Comparison of ENCODE assay signal across 19 cellular contexts in the genomic region with DNA sequence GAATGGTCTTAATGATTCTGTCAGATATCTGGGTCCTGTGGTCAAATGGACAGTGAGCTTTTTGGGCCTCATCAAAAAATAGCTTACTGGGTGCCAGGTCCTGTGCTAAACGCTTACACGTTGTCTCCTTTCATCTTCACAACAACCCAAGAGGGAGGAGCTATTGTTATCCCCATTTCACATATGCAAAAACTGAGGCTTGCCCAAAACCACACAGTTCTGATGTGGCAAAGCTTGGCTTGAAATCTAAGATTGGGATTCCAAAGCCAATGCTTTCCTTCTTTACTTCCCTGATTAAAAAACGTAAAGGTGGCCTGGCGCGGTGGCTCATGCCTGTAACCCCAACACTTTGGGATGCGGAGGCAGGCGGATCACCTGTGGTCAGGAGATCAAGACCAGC.
DNase-seq lines count a peak whose midpoint lies in the region; ATAC-seq, FAIRE-seq and TF ChIP-seq lines count a peak whose summit lies in the region.
"Had no signal": no experiment of that assay in that cellular context is flagged by ENCODE, and none has a peak within 500 bp of the region (broad histone marks: within the 10 kb centered on the region; RNA-seq: fewer than 3 reads in every experiment).

No MANE protein-coding gene starts in this region.

- in situ Hi-C loops in K562 (cut with MboI), result no loop called here

- no peak for TF ChIP-seq RAD21 in K562 (CRISPR knock-in tag; conservative IDR thresholded peaks at IDR 0.05 in 1 of 2, IDR thresholded peaks at IDR 0.05 in 1 of 2)

- 76% methylated on average over 7 of the region's 7 CpGs for WGBS in K562 (ENCODE audit: insufficient coverage, low coverage, missing lambda C conversion rate)

- ATAC-seq in natural killer cell treated with Interleukin-12 subunit alpha and Interleukin-12 subunit beta and Interleukin-15 and Interleukin-18, amount 100 ng/mL, for 72 hours, result no peak
- no peak for ATAC-seq in natural killer cell
- ATAC-seq in K562, result no peak
- no peak for ATAC-seq in GM21423 (IDR thresholded peaks at IDR 0.05; ENCODE audit: unreplicated experiment)
- ATAC-seq: HCT116 had no signal

- no peaks in the 10 kb centered on the region for H3K9me2 ChIP-seq in OCI-LY1 (ENCODE audit: low read depth, low read length)

- no TSS peak for BruUV-seq in K562 (replicated peaks; lab: Mats Ljungman, UMichigan)

- no peak for TF ChIP-seq EP300 in K562 (IDR thresholded peaks at IDR 0.05; ENCODE audit: low read length)

- H3K4me3 ChIP-seq in OCI-LY1 (ENCODE audit: low read depth, low read length, poor library complexity, severe bottlenecking), result no peak overlapping the region
- H3K4me3 ChIP-seq in K562, result no peak overlapping the region
- H3K4me3 ChIP-seq: BLaER1 had no signal

- H3K27ac Mint-ChIP-seq in natural killer cell treated with Interleukin-12 subunit alpha and Interleukin-12 subunit beta and Interleukin-15 and Interleukin-18, amount 100 ng/mL, for 72 hours, result peak overlapping the region in 1 of 2 donors; percentile 16
- no peak overlapping the region for H3K27ac Mint-ChIP-seq in natural killer cell
- H3K27ac Mint-ChIP-seq: CD14-positive monocyte; CD4-positive, alpha-beta memory T cell; HFFc6 had no signal

- H3K36me3 Mint-ChIP-seq in natural killer cell treated with Interleukin-12 subunit alpha and Interleukin-12 subunit beta and Interleukin-15 and Interleukin-18, amount 100 ng/mL, for 72 hours, result no peaks in the 10 kb centered on the region
- H3K36me3 Mint-ChIP-seq in natural killer cell, result no peaks in the 10 kb centered on the region
- H3K36me3 Mint-ChIP-seq: CD14-positive monocyte; CD4-positive, alpha-beta memory T cell had no signal

- H3K4me2 ChIP-seq in OCI-LY1 (ENCODE audit: low read length) (peak overlapping the region; percentile 35; the same call in 1 of the 2 replicates), K562 (ENCODE audit: insufficient read depth, low read length) (no peak overlapping the region)
- H3K4me2 ChIP-seq: BLaER1 had no signal

- no peak for TF ChIP-seq POLR2A in K562 (conservative IDR thresholded peaks at IDR 0.05)

- no peaks in the 10 kb centered on the region for H3K9me1 ChIP-seq in K562 (ENCODE audit: control insufficient read depth, insufficient read depth, low read length)

- H2AFZ ChIP-seq in OCI-LY1 (ENCODE audit: low read length) (no peak overlapping the region), K562 (ENCODE audit: low read depth, low read length) (no peak overlapping the region)

- peaks cover 50% of the 10 kb centered on the region for H3K4me1 ChIP-seq in OCI-LY1 (ENCODE audit: insufficient read depth, low read length, severe bottlenecking)
- H3K4me1 ChIP-seq in K562 (replicated peaks in 1 of 2; ENCODE audit: control insufficient read depth in 2 of 2, insufficient read depth in 2 of 2, low read length in 2 of 2), result peaks cover 36 to 43% of the 10 kb centered on the region in 2 experiments

- peaks cover 37 to 42% of the 10 kb centered on the region in 2 donors for H3K4me1 Mint-ChIP-seq in natural killer cell treated with Interleukin-12 subunit alpha and Interleukin-12 subunit beta and Interleukin-15 and Interleukin-18, amount 100 ng/mL, for 72 hours (ENCODE audit: low read depth in 2 of 2)
- peaks cover 33 to 42% of the 10 kb centered on the region in 2 donors for H3K4me1 Mint-ChIP-seq in natural killer cell

- no peak overlapping the region for H3K9ac ChIP-seq in OCI-LY1 (ENCODE audit: low read length)
- H3K9ac ChIP-seq in K562 (ENCODE audit: insufficient read depth in 1 of 2, low read depth in 2 of 2, low read length in 2 of 2), result no peak overlapping the region
- H3K9ac ChIP-seq: BLaER1 had no signal

- no peak overlapping the region for H3K27ac ChIP-seq in OCI-LY1 (ENCODE audit: low read depth, low read length, poor library complexity, severe bottlenecking)
- H3K27ac ChIP-seq in K562 (ENCODE audit: extremely low read depth, low read depth, low read length), result no peak overlapping the region
- H3K27ac ChIP-seq in caudate nucleus (ENCODE audit: low read depth, low read length), result no peak overlapping the region
- H3K27ac ChIP-seq: BLaER1, HL-60 had no signal

- peaks cover 16 to 26% of the 10 kb centered on the region in 2 donors for H3K27me3 Mint-ChIP-seq in natural killer cell treated with Interleukin-12 subunit alpha and Interleukin-12 subunit beta and Interleukin-15 and Interleukin-18, amount 100 ng/mL, for 72 hours
- H3K27me3 Mint-ChIP-seq in natural killer cell (ENCODE audit: low read depth in 2 of 2), result peaks cover 41 to 42% of the 10 kb centered on the region in 2 donors

- POLR2A ChIA-PET in K562 (lab: Yijun Ruan, JAX), result interaction anchor here (0.9 to 1.3 kb wide), 2 partner anchors 9 to 124 kb away, joined by 3 to 4 read pairs; no protein-coding TSS in a partner anchor

- no peak for FAIRE-seq in K562 (lab: Jason Lieb, UNC)
- FAIRE-seq: A204.1 had no signal

- H3K9me3 ChIP-seq in OCI-LY1 (ENCODE audit: low read length), result no peaks in the 10 kb centered on the region
- H3K9me3 ChIP-seq in K562 (replicated peaks; ENCODE audit: control insufficient read depth, insufficient read depth, low read depth, low read length), result no peaks in the 10 kb centered on the region
- H3K9me3 ChIP-seq: BLaER1 had no signal

- H3K79me2 ChIP-seq in OCI-LY1 (ENCODE audit: insufficient read depth, low read length), result no peaks in the 10 kb centered on the region
- H3K79me2 ChIP-seq in K562 (ENCODE audit: control insufficient read depth, insufficient read depth, low read length), result no peaks in the 10 kb centered on the region

- CTCF ChIA-PET in K562 (lab: Yijun Ruan, JAX; ENCODE audit: low intra/inter-chr PET ratio), result no interaction called here

- DNase-seq in natural killer cell treated with Interleukin-12 subunit alpha and Interleukin-12 subunit beta and Interleukin-15 and Interleukin-18, amount 100 ng/mL, for 72 hours (ENCODE audit: low spot score), result no peak
- DNase-seq in natural killer cell (no peak), K562 (ENCODE audit: extremely low read depth in 1 of 4, low spot score in 3 of 4) (no peak), caudate nucleus (lab: John Stamatoyannopoulos, UW) (no peak)
- DNase-seq: CD4-positive, alpha-beta memory T cell; DMS153; DMS79; GDM1; GOT3; H7; HFFc6; IMR-90 had no signal

- intact Hi-C loops in natural killer cell (cut with micrococcal nuclease) (no loop called here), K562 (cut with micrococcal nuclease) (no loop called here)

- H4K20me1 ChIP-seq in OCI-LY1 (ENCODE audit: insufficient read depth, low read length), result no peaks in the 10 kb centered on the region
- H4K20me1 ChIP-seq in K562 (replicated peaks; ENCODE audit: control insufficient read depth, insufficient read depth, low read length), result no peaks in the 10 kb centered on the region

- H3K9me3 Mint-ChIP-seq in natural killer cell treated with Interleukin-12 subunit alpha and Interleukin-12 subunit beta and Interleukin-15 and Interleukin-18, amount 100 ng/mL, for 72 hours, result no peaks in the 10 kb centered on the region
- no peaks in the 10 kb centered on the region for H3K9me3 Mint-ChIP-seq in natural killer cell
- H3K9me3 Mint-ChIP-seq: HFFc6 had no signal

- H3F3A ChIP-seq in OCI-LY1 (ENCODE audit: insufficient read depth, low read length), result no peaks in the 10 kb centered on the region

- TF ChIP-seq CTCF in natural killer cell (IDR thresholded peaks at IDR 0.05) (no peak), OCI-LY1 (IDR thresholded peaks at IDR 0.05; ENCODE audit: low read length) (no peak), K562 (IDR thresholded peaks at IDR 0.05 in 2 of 3, conservative IDR thresholded peaks at IDR 0.05 in 1 of 3; ENCODE audit: insufficient read depth in 2 of 3, low read depth in 1 of 3, low read length in 3 of 3) (no peak)

- peak overlapping the region; percentile 30 for H3K4me3 Mint-ChIP-seq in natural killer cell treated with Interleukin-12 subunit alpha and Interleukin-12 subunit beta and Interleukin-15 and Interleukin-18, amount 100 ng/mL, for 72 hours
- no peak overlapping the region for H3K4me3 Mint-ChIP-seq in natural killer cell
- H3K4me3 Mint-ChIP-seq: CD14-positive monocyte; CD4-positive, alpha-beta memory T cell; HFFc6 had no signal

- H3K27me3 ChIP-seq in OCI-LY1 (ENCODE audit: insufficient read depth, low read length), result no peaks in the 10 kb centered on the region
- no peaks in the 10 kb centered on the region for H3K27me3 ChIP-seq in K562 (ENCODE audit: control insufficient read depth in 2 of 2, insufficient read depth in 2 of 2, low read length in 2 of 2)
- H3K27me3 ChIP-seq: BLaER1 had no signal

- H3K36me3 ChIP-seq in OCI-LY1 (ENCODE audit: insufficient read depth, low read length) (no peaks in the 10 kb centered on the region), K562 (ENCODE audit: control insufficient read depth, insufficient read depth, low read length) (no peaks in the 10 kb centered on the region)
- H3K36me3 ChIP-seq: BLaER1 had no signal

TF ChIP-seq in K562, 482 proteins besides CTCF, POLR2A, EP300 and RAD21:
- TF ChIP-seq RBM25 (IDR thresholded peaks at IDR 0.05; ENCODE audit: low read depth, low read length, severe bottlenecking) (peak; percentile 74), KDM1A (IDR thresholded peaks at IDR 0.05) (0 out of 4 replicates have a peak, but pooled peaks of 1 of the 2 experiments have one; percentile 28), ATF3 (IDR thresholded peaks at IDR 0.05) (no peak), ATF3 (CRISPR knock-in tag; conservative IDR thresholded peaks at IDR 0.05) (no peak), CBX1 (IDR thresholded peaks at IDR 0.05; ENCODE audit: low read depth) (0 out of 2 replicates have a peak, but pooled peaks have one; percentile 28), BCOR (IDR thresholded peaks at IDR 0.05) (peak; percentile 31; the same call in 1 of the 2 replicates)
